In the genomic region with DNA sequence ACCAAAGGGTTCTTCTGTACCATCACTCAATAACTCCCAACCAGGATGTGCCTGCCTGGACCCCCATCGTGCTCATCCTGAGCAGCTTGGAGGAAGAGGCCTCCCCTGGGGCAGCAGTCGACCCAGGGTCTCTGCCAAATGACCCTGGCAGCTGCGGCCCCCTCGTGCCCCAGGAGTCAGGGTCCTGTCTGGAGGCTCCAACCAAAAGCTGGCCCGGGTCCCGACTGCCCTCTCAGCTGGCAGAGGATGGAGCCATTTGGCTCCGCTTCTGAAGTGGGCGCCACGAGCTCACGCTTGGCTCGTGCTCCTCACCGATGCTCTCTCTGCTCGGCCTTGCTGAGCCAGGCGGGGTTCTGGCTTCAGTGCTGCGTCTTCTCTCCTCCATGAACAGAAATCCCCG, we compare ENCODE assay signal across 2 cellular contexts.
TF ChIP-seq lines count a peak whose summit lies in the region.

No MANE protein-coding gene starts in this region.

TF ChIP-seq in SK-N-SH, 30 proteins besides CTCF, POLR2A, EP300 and RAD21 (continued from another document):
- TF ChIP-seq, protein P1, sequence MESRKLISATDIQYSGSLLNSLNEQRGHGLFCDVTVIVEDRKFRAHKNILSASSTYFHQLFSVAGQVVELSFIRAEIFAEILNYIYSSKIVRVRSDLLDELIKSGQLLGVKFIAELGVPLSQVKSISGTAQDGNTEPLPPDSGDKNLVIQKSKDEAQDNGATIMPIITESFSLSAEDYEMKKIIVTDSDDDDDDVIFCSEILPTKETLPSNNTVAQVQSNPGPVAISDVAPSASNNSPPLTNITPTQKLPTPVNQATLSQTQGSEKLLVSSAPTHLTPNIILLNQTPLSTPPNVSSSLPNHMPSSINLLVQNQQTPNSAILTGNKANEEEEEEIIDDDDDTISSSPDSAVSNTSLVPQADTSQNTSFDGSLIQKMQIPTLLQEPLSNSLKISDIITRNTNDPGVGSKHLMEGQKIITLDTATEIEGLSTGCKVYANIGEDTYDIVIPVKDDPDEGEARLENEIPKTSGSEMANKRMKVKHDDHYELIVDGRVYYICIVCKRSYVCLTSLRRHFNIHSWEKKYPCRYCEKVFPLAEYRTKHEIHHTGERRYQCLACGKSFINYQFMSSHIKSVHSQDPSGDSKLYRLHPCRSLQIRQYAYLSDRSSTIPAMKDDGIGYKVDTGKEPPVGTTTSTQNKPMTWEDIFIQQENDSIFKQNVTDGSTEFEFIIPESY (IDR thresholded peaks at IDR 0.05; ENCODE audit: borderline replicate concordance, low read depth) = no peak
- no peak for TF ChIP-seq SMC3 (IDR thresholded peaks at IDR 0.05; ENCODE audit: low read depth, low read length)
- TF ChIP-seq FOSL2 (IDR thresholded peaks at IDR 0.05; ENCODE audit: borderline replicate concordance, low read depth) = no peak
- no peak for TF ChIP-seq MXI1 (IDR thresholded peaks at IDR 0.05; ENCODE audit: low read depth, low read length)
- TF ChIP-seq, protein P2, sequence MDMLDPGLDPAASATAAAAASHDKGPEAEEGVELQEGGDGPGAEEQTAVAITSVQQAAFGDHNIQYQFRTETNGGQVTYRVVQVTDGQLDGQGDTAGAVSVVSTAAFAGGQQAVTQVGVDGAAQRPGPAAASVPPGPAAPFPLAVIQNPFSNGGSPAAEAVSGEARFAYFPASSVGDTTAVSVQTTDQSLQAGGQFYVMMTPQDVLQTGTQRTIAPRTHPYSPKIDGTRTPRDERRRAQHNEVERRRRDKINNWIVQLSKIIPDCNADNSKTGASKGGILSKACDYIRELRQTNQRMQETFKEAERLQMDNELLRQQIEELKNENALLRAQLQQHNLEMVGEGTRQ (IDR thresholded peaks at IDR 0.05; ENCODE audit: borderline replicate concordance, low read depth, low read length) = no peak
- TF ChIP-seq FOXM1 (IDR thresholded peaks at IDR 0.05; ENCODE audit: low read depth) = no peak
- TF ChIP-seq NFIC (IDR thresholded peaks at IDR 0.05; ENCODE audit: borderline replicate concordance) = no peak
- no peak for TF ChIP-seq RXRA (IDR thresholded peaks at IDR 0.05; ENCODE audit: borderline replicate concordance, low read depth)

TF ChIP-seq in WTC11, 78 proteins besides CTCF, POLR2A, EP300 and RAD21 (continued from another document):
- TF ChIP-seq, protein P3, sequence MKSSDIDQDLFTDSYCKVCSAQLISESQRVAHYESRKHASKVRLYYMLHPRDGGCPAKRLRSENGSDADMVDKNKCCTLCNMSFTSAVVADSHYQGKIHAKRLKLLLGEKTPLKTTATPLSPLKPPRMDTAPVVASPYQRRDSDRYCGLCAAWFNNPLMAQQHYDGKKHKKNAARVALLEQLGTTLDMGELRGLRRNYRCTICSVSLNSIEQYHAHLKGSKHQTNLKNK (CRISPR knock-in tag; IDR thresholded peaks at IDR 0.05) = no peak
- TF ChIP-seq MXD4 (CRISPR knock-in tag; IDR thresholded peaks at IDR 0.05; ENCODE audit: borderline replicate concordance) = no peak
- TF ChIP-seq NR1H2 (CRISPR knock-in tag; IDR thresholded peaks at IDR 0.05) = no peak
- TF ChIP-seq, protein P4, sequence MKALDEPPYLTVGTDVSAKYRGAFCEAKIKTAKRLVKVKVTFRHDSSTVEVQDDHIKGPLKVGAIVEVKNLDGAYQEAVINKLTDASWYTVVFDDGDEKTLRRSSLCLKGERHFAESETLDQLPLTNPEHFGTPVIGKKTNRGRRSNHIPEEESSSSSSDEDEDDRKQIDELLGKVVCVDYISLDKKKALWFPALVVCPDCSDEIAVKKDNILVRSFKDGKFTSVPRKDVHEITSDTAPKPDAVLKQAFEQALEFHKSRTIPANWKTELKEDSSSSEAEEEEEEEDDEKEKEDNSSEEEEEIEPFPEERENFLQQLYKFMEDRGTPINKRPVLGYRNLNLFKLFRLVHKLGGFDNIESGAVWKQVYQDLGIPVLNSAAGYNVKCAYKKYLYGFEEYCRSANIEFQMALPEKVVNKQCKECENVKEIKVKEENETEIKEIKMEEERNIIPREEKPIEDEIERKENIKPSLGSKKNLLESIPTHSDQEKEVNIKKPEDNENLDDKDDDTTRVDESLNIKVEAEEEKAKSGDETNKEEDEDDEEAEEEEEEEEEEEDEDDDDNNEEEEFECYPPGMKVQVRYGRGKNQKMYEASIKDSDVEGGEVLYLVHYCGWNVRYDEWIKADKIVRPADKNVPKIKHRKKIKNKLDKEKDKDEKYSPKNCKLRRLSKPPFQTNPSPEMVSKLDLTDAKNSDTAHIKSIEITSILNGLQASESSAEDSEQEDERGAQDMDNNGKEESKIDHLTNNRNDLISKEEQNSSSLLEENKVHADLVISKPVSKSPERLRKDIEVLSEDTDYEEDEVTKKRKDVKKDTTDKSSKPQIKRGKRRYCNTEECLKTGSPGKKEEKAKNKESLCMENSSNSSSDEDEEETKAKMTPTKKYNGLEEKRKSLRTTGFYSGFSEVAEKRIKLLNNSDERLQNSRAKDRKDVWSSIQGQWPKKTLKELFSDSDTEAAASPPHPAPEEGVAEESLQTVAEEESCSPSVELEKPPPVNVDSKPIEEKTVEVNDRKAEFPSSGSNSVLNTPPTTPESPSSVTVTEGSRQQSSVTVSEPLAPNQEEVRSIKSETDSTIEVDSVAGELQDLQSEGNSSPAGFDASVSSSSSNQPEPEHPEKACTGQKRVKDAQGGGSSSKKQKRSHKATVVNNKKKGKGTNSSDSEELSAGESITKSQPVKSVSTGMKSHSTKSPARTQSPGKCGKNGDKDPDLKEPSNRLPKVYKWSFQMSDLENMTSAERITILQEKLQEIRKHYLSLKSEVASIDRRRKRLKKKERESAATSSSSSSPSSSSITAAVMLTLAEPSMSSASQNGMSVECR (CRISPR knock-in tag; IDR thresholded peaks at IDR 0.05; ENCODE audit: borderline replicate concordance) = no peak
- TF ChIP-seq, protein P5, sequence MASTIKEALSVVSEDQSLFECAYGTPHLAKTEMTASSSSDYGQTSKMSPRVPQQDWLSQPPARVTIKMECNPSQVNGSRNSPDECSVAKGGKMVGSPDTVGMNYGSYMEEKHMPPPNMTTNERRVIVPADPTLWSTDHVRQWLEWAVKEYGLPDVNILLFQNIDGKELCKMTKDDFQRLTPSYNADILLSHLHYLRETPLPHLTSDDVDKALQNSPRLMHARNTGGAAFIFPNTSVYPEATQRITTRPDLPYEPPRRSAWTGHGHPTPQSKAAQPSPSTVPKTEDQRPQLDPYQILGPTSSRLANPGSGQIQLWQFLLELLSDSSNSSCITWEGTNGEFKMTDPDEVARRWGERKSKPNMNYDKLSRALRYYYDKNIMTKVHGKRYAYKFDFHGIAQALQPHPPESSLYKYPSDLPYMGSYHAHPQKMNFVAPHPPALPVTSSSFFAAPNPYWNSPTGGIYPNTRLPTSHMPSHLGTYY (CRISPR knock-in tag; IDR thresholded peaks at IDR 0.05) = no peak
- TF ChIP-seq, protein P6, sequence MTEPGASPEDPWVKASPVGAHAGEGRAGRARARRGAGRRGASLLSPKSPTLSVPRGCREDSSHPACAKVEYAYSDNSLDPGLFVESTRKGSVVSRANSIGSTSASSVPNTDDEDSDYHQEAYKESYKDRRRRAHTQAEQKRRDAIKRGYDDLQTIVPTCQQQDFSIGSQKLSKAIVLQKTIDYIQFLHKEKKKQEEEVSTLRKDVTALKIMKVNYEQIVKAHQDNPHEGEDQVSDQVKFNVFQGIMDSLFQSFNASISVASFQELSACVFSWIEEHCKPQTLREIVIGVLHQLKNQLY (CRISPR knock-in tag; IDR thresholded peaks at IDR 0.05) = no peak
- TF ChIP-seq, protein P7, sequence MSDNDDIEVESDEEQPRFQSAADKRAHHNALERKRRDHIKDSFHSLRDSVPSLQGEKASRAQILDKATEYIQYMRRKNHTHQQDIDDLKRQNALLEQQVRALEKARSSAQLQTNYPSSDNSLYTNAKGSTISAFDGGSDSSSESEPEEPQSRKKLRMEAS (CRISPR knock-in tag; IDR thresholded peaks at IDR 0.05) = no peak
- no peak for TF ChIP-seq GABPB1 (CRISPR knock-in tag; IDR thresholded peaks at IDR 0.05)
- TF ChIP-seq NFATC4 (CRISPR knock-in tag; IDR thresholded peaks at IDR 0.05) = no peak
- TF ChIP-seq, protein P8, sequence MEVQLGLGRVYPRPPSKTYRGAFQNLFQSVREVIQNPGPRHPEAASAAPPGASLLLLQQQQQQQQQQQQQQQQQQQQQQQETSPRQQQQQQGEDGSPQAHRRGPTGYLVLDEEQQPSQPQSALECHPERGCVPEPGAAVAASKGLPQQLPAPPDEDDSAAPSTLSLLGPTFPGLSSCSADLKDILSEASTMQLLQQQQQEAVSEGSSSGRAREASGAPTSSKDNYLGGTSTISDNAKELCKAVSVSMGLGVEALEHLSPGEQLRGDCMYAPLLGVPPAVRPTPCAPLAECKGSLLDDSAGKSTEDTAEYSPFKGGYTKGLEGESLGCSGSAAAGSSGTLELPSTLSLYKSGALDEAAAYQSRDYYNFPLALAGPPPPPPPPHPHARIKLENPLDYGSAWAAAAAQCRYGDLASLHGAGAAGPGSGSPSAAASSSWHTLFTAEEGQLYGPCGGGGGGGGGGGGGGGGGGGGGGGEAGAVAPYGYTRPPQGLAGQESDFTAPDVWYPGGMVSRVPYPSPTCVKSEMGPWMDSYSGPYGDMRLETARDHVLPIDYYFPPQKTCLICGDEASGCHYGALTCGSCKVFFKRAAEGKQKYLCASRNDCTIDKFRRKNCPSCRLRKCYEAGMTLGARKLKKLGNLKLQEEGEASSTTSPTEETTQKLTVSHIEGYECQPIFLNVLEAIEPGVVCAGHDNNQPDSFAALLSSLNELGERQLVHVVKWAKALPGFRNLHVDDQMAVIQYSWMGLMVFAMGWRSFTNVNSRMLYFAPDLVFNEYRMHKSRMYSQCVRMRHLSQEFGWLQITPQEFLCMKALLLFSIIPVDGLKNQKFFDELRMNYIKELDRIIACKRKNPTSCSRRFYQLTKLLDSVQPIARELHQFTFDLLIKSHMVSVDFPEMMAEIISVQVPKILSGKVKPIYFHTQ (CRISPR knock-in tag; IDR thresholded peaks at IDR 0.05) = no peak
- TF ChIP-seq ESRRA (CRISPR knock-in tag; IDR thresholded peaks at IDR 0.05; ENCODE audit: borderline replicate concordance) = no peak
- TF ChIP-seq MYBL2 (CRISPR knock-in tag; IDR thresholded peaks at IDR 0.05) = no peak
- TF ChIP-seq, protein P2 (CRISPR knock-in tag; IDR thresholded peaks at IDR 0.05) = no peak
